20 cellular contexts compared by ENCODE assay signal in genomic region chr2:65955259-65955658, GRCh38.
DNase-seq lines count a peak whose midpoint lies in the region; ATAC-seq, FAIRE-seq and TF ChIP-seq lines count a peak whose summit lies in the region.
"Had no signal": no experiment of that assay in that cellular context is flagged by ENCODE, and none has a peak within 500 bp of the region (broad histone marks: within the 10 kb centered on the region; RNA-seq: fewer than 3 reads in every experiment).

No MANE protein-coding gene starts in this region.

- H3K9me3 ChIP-seq in HepG2 (ENCODE audit: low read length) (no peaks in the 10 kb centered on the region), right lobe of liver (no peaks in the 10 kb centered on the region)
- H3K9me3 ChIP-seq: Caco-2 had no signal

- CTCF ChIA-PET in HepG2 (lab: Yijun Ruan, JAX; ENCODE audit: low intra/inter-chr PET ratio, low total read pairs), result no interaction called here

- TF ChIP-seq POLR2A in HepG2 (IDR thresholded peaks at IDR 0.05; ENCODE audit: insufficient read depth in 1 of 2, low read depth in 2 of 2, low read length in 2 of 2) (no peak), right lobe of liver (IDR thresholded peaks at IDR 0.05) (no peak)

- H3K4me3 ChIP-seq in HepG2 (replicated peaks in 1 of 3; ENCODE audit: insufficient read depth in 1 of 3, low read depth in 2 of 3, low read length in 3 of 3), result no peak overlapping the region
- no peak overlapping the region for H3K4me3 ChIP-seq in right lobe of liver
- H3K4me3 ChIP-seq: BLaER1 treated with 17β-estradiol and CSF1 and Interleukin-3, amounts not matched to agents 10 nM and 100 nM had no signal

- H2AFZ ChIP-seq in HepG2 (ENCODE audit: low read length), result no peak overlapping the region

- ATAC-seq in HepG2 (no peak), right lobe of liver (no peak)
- ATAC-seq: CD8-positive, alpha-beta T cell had no signal

- POLR2A ChIA-PET in HepG2 (lab: Yijun Ruan, JAX), result no interaction called here

- H3K79me2 ChIP-seq in HepG2 (ENCODE audit: insufficient read depth, low read length), result no peaks in the 10 kb centered on the region

- H3K27ac ChIP-seq in HepG2 (ENCODE audit: extremely low read length, insufficient read depth, low read length), result no peak overlapping the region
- no peak overlapping the region for H3K27ac ChIP-seq in right lobe of liver
- H3K27ac ChIP-seq: BLaER1 treated with 17β-estradiol and CSF1 and Interleukin-3, amounts not matched to agents 10 nM and 100 nM; C4-2B had no signal

- WGBS in HepG2 (ENCODE audit: low lambda C conversion rate), result 3% methylated on average over 2 of the region's 2 CpGs
- WGBS in right lobe of liver (ENCODE audit: insufficient coverage, low coverage, low lambda C conversion rate, missing lambda C conversion rate), result 84% methylated on average over 2 of the region's 2 CpGs

- no peaks in the 10 kb centered on the region for H3K27me3 ChIP-seq in HepG2 (ENCODE audit: control insufficient read depth in 1 of 2, insufficient read depth in 2 of 2, low read length in 2 of 2)
- H3K27me3 ChIP-seq in right lobe of liver, result no peaks in the 10 kb centered on the region
- H3K27me3 ChIP-seq: BLaER1 treated with 17β-estradiol and CSF1 and Interleukin-3, amounts not matched to agents 10 nM and 100 nM had no signal

- H3K9ac ChIP-seq in HepG2 (ENCODE audit: insufficient read depth, low read depth, low read length), result no peak overlapping the region
- H3K9ac ChIP-seq: BLaER1 treated with 17β-estradiol and CSF1 and Interleukin-3, amounts not matched to agents 10 nM and 100 nM had no signal

- TF ChIP-seq RAD21 in HepG2 (CRISPR knock-in tag; IDR thresholded peaks at IDR 0.05), result no peak

- BruUV-seq in HepG2 (replicated peaks; lab: Mats Ljungman, UMichigan), result no TSS peak

- TF ChIP-seq CTCF in HepG2 (CRISPR knock-in tag; IDR thresholded peaks at IDR 0.05) (no peak), right lobe of liver (IDR thresholded peaks at IDR 0.05) (no peak)

- H3K4me1 ChIP-seq in HepG2 (ENCODE audit: insufficient read depth, low read length) (no peaks in the 10 kb centered on the region), right lobe of liver (no peaks in the 10 kb centered on the region)
- H3K4me1 ChIP-seq: BLaER1 treated with 17β-estradiol and CSF1 and Interleukin-3, amounts not matched to agents 10 nM and 100 nM; Caco-2 had no signal

- in situ Hi-C loops in HepG2 (cut with HindIII; ENCODE audit: extremely low pct_ligation_motif_present, low pct_unique_long_range_greater_than_20kb), result no loop called here

- TF ChIP-seq EP300 in HepG2 (IDR thresholded peaks at IDR 0.05; ENCODE audit: low read depth in 2 of 2, low read length in 2 of 2), result no peak
- no peak for TF ChIP-seq EP300 in HepG2 (CRISPR knock-in tag; IDR thresholded peaks at IDR 0.05; ENCODE audit: borderline replicate concordance)

- no peak for DNase-seq in HepG2 (ENCODE audit: low spot score)
- DNase-seq in right lobe of liver, result no peak
- DNase-seq in SK-N-DZ (ENCODE audit: low spot score), result peak; percentile 55
- DNase-seq in activated CD4-positive, CD25-positive, alpha-beta regulatory T cell treated with anti-CD3 and anti-CD28 coated beads, Interleukin-2, amount 50 U/mL, for 72 hours, result no peak
- no peak for DNase-seq in NCI-H187 treated with DMSO at 0.1 percent for 48 hours (lab: John Stamatoyannopoulos, UW)
- DNase-seq: 8988T; AML-193; Caco-2; Calu3; CD4-positive, alpha-beta T cell; CD8-positive, alpha-beta T cell; DMS79 treated with DMSO at 0.1 percent for 48 hours; GF-D8 had no signal

- H3K36me3 ChIP-seq in HepG2 (replicated peaks in 1 of 2; ENCODE audit: control insufficient read depth in 1 of 2, insufficient read depth in 2 of 2, low read length in 2 of 2) (no peaks in the 10 kb centered on the region; a peak in 1 of 5 replicates), right lobe of liver (no peaks in the 10 kb centered on the region)
- H3K36me3 ChIP-seq: BLaER1 treated with 17β-estradiol and CSF1 and Interleukin-3, amounts not matched to agents 10 nM and 100 nM had no signal

- intact Hi-C loops in HepG2 (cut with micrococcal nuclease; ENCODE audit: unreplicated experiment) (no loop called here), right lobe of liver (cut with DNase I) (no loop called here)

- H3K4me2 ChIP-seq in HepG2 (ENCODE audit: low read depth, low read length), result no peak overlapping the region
- H3K4me2 ChIP-seq: BLaER1 treated with 17β-estradiol and CSF1 and Interleukin-3, amounts not matched to agents 10 nM and 100 nM had no signal

- no peak for FAIRE-seq in HepG2 (lab: Jason Lieb, UNC)
- FAIRE-seq: A204.1, D721Med, G401.6, GM12891, GM19239 had no signal

- no peaks in the 10 kb centered on the region for H4K20me1 ChIP-seq in HepG2 (ENCODE audit: insufficient read depth, low read length)
- H4K20me1 ChIP-seq: BLaER1 treated with 17β-estradiol and CSF1 and Interleukin-3, amounts not matched to agents 10 nM and 100 nM had no signal

TF ChIP-seq in HepG2, 621 proteins besides CTCF, POLR2A, EP300 and RAD21:
- TF ChIP-seq ZNF550 (CRISPR knock-in tag; IDR thresholded peaks at IDR 0.05; ENCODE audit: borderline replicate concordance) (no peak), ZNF776 (CRISPR knock-in tag; IDR thresholded peaks at IDR 0.05) (no peak), TEAD3 (CRISPR knock-in tag; optimal IDR thresholded peaks at IDR 0.05; ENCODE audit: borderline replicate concordance) (no peak), RXRB (CRISPR knock-in tag; IDR thresholded peaks at IDR 0.05; ENCODE audit: borderline replicate concordance) (no peak), RFXAP (CRISPR knock-in tag; IDR thresholded peaks at IDR 0.05; ENCODE audit: borderline replicate concordance) (no peak), ZNF460 (CRISPR knock-in tag; IDR thresholded peaks at IDR 0.05; ENCODE audit: borderline replicate concordance) (no peak), SP2 (CRISPR knock-in tag; IDR thresholded peaks at IDR 0.05) (no peak), GMEB1 (CRISPR knock-in tag; IDR thresholded peaks at IDR 0.05; ENCODE audit: borderline replicate concordance) (no peak), PCBP2 (optimal IDR thresholded peaks at IDR 0.05; ENCODE audit: low read depth, low read length, poor library complexity, severe bottlenecking) (no peak), ZNF350 (CRISPR knock-in tag; IDR thresholded peaks at IDR 0.05; ENCODE audit: borderline replicate concordance, low read depth) (no peak), MAFF (IDR thresholded peaks at IDR 0.05; ENCODE audit: low read depth, low read length) (peak; percentile 48; the same call in 1 of the 2 replicates), MAFK (conservative IDR thresholded peaks at IDR 0.05 in 1 of 2, IDR thresholded peaks at IDR 0.05 in 1 of 2; ENCODE audit: low read length in 2 of 2) (peak; percentile 55 to 58), SNAI1 (CRISPR knock-in tag; IDR thresholded peaks at IDR 0.05; ENCODE audit: borderline replicate concordance) (no peak), TARDBP (CRISPR knock-in tag; IDR thresholded peaks at IDR 0.05) (no peak)
